ENCODE assay signal across 20 cellular contexts in genomic region chr5:146188358-146188757, GRCh38. TPM values are rescaled to one million over a fixed set of nuclear protein-coding genes. Genes with fewer than 3 reads are reported as not detected.
DNase-seq lines count a peak whose midpoint lies in the region; ATAC-seq, FAIRE-seq and TF ChIP-seq lines count a peak whose summit lies in the region.
"Had no signal": no experiment of that assay in that cellular context is flagged by ENCODE, and none has a peak within 500 bp of the region (broad histone marks: within the 10 kb centered on the region; RNA-seq: fewer than 3 reads in every experiment).

No MANE protein-coding gene starts in this region.

- no peak for TF ChIP-seq EP300 in A549 (IDR thresholded peaks at IDR 0.05)

- no peaks in the 10 kb centered on the region for H3K4me1 Mint-ChIP-seq in chondrocyte (ENCODE audit: low read depth)
- H3K4me1 Mint-ChIP-seq: brain had no signal

- TF ChIP-seq CTCF in A549 (IDR thresholded peaks at IDR 0.05) (no peak), HCT116 (IDR thresholded peaks at IDR 0.05 in 2 of 3, conservative IDR thresholded peaks at IDR 0.05 in 1 of 3; ENCODE audit: borderline replicate concordance in 1 of 3, insufficient read depth in 1 of 3, low read depth in 2 of 3, low read length in 2 of 3) (no peak), RWPE2 (IDR thresholded peaks at IDR 0.05; ENCODE audit: poor library complexity, severe bottlenecking) (no peak), chondrocyte (IDR thresholded peaks at IDR 0.05) (no peak)

- intact Hi-C loops in HCT116 (cut with micrococcal nuclease) = no loop called here

- H2BK5ac ChIP-seq in mesendoderm (ENCODE audit: low read length) = no peak overlapping the region

- H3K9me3 ChIP-seq in A549 (no peaks in the 10 kb centered on the region), HCT116 (ENCODE audit: control insufficient read depth in 1 of 2, insufficient read depth in 1 of 2, low read depth in 1 of 2, low read length in 2 of 2) (no peaks in the 10 kb centered on the region), RWPE2 (ENCODE audit: severe bottlenecking) (no peaks in the 10 kb centered on the region)
- H3K9me3 ChIP-seq: neutrophil, thoracic aorta had no signal

- H3K36me3 ChIP-seq in HCT116 (ENCODE audit: control insufficient read depth in 1 of 2, insufficient read depth in 2 of 2, low read length in 2 of 2) = no peaks in the 10 kb centered on the region
- H3K36me3 ChIP-seq in RWPE2 (ENCODE audit: low read depth) = no peaks in the 10 kb centered on the region
- no peaks in the 10 kb centered on the region for H3K36me3 ChIP-seq in mesendoderm (ENCODE audit: control insufficient read depth, insufficient read depth, low read length)
- H3K36me3 ChIP-seq: neutrophil, thoracic aorta had no signal

- 0% methylated on average over 1 of the region's 1 CpG for WGBS in A549 (ENCODE audit: missing lambda C conversion rate)
- no CpG with 5 or more reads among the region's 1 CpG for WGBS in mesendoderm (ENCODE audit: extremely low coverage, insufficient coverage, low lambda C conversion rate)

- H3K4me3 ChIP-seq in A549 (no peak overlapping the region), HCT116 (replicated peaks in 1 of 2; ENCODE audit: low read depth in 1 of 2, low read length in 2 of 2) (no peak overlapping the region), RWPE2 (ENCODE audit: severe bottlenecking) (no peak overlapping the region), mesendoderm (ENCODE audit: low read length) (no peak overlapping the region)
- H3K4me3 ChIP-seq: thoracic aorta had no signal

- H3K79me2 ChIP-seq in HCT116 (ENCODE audit: insufficient read depth, low read length) = no peaks in the 10 kb centered on the region
- no peaks in the 10 kb centered on the region for H3K79me2 ChIP-seq in mesendoderm (ENCODE audit: control insufficient read depth, insufficient read depth, low read length)

- H4K5ac ChIP-seq in mesendoderm (ENCODE audit: low read length) = no peak overlapping the region

- H2AK5ac ChIP-seq in mesendoderm (ENCODE audit: low read length) = no peak overlapping the region

- ATAC-seq in A549 (peak; percentile 51 to 52; a peak in 4 of 6 replicates), HCT116 (no peak), RWPE2 (ENCODE audit: low read depth) (peak; percentile 80), GM19397 (IDR thresholded peaks at IDR 0.05; ENCODE audit: unreplicated experiment) (no peak)
- ATAC-seq: left ventricle myocardium superior; stimulated activated effector memory CD8-positive, alpha-beta T cell treated with anti-CD3 and anti-CD28 coated beads, Interleukin-12 subunit alpha, Interleukin-12 subunit beta, amount 100 ng/mL, for 72 hours had no signal

- H3K79me1 ChIP-seq in mesendoderm (ENCODE audit: low read length) = no peaks in the 10 kb centered on the region

- H3K4me2 ChIP-seq in A549 (no peak overlapping the region), HCT116 (ENCODE audit: low read length) (no peak overlapping the region), mesendoderm (ENCODE audit: low read length) (no peak overlapping the region)

- H4K20me1 ChIP-seq in HCT116 (ENCODE audit: insufficient read depth) = no peaks in the 10 kb centered on the region

- H3K56ac ChIP-seq in mesendoderm (ENCODE audit: low read length) = no peak overlapping the region

- no peak overlapping the region for H2BK120ac ChIP-seq in mesendoderm (ENCODE audit: low read depth, low read length)

- H3K27ac Mint-ChIP-seq in chondrocyte (ENCODE audit: unreplicated experiment) = no peak overlapping the region
- H3K27ac Mint-ChIP-seq: activated naive CD4-positive, alpha-beta T cell treated with anti-CD3 and anti-CD28 coated beads, Interleukin-2, amount 10 ng/mL, durations not matched to agents 7 days and 5 days; brain; CD4-positive, alpha-beta memory T cell; stimulated activated effector memory CD8-positive, alpha-beta T cell treated with anti-CD3 and anti-CD28 coated beads, Interleukin-12 subunit alpha, Interleukin-12 subunit beta, amount 100 ng/mL, for 72 hours had no signal

- no peak for FAIRE-seq in A549 (lab: Jason Lieb, UNC)
- FAIRE-seq: A204.1, endothelial cell of umbilical vein had no signal

- no peak overlapping the region for H3K18ac ChIP-seq in mesendoderm (ENCODE audit: low read length)

- TF ChIP-seq RAD21 in A549 (conservative IDR thresholded peaks at IDR 0.05 in 1 of 2, IDR thresholded peaks at IDR 0.05 in 1 of 2) (no peak), HCT116 (IDR thresholded peaks at IDR 0.05; ENCODE audit: low read depth) (no peak)

- POLR2A ChIA-PET in A549 (lab: Yijun Ruan, JAX) = interaction anchor here (1.9 kb wide), 1 partner anchor 15 kb away, joined by 5 read pairs; the partner anchor contains the start of gene RBM27
- POLR2A ChIA-PET in HCT116 (lab: Charles Lee) = no interaction called here

- no TSS peak for BruUV-seq in HCT116 (replicated peaks; lab: Mats Ljungman, UMichigan)

- H3K27ac ChIP-seq in A549 = no peak overlapping the region
- H3K27ac ChIP-seq in HCT116 (ENCODE audit: low read depth, low read length) = no peak overlapping the region
- H3K27ac ChIP-seq in RWPE2 (ENCODE audit: poor library complexity, severe bottlenecking) = peak overlapping the region; percentile 49
- no peak overlapping the region for H3K27ac ChIP-seq in mesendoderm (ENCODE audit: low read depth, low read length)
- H3K27ac ChIP-seq: neutrophil, thoracic aorta had no signal

- RAD21 ChIA-PET in HCT116 (lab: Charles Lee; ENCODE audit: low non-redundant PET in 1 of 2, low total read pairs in 2 of 2, uncharacterized antibody in 2 of 2, unreplicated experiment in 2 of 2) = no interaction called here

- peak overlapping the region; percentile 4 for H2AFZ ChIP-seq in HCT116 (ENCODE audit: low read depth, low read length, poor library complexity, severe bottlenecking)

- no peaks in the 10 kb centered on the region for H3K9me2 ChIP-seq in HCT116 (ENCODE audit: insufficient read depth)

- no peak overlapping the region for H4K8ac ChIP-seq in mesendoderm (ENCODE audit: low read depth, low read length)

- no peaks in the 10 kb centered on the region for H3K36me3 Mint-ChIP-seq in chondrocyte (ENCODE audit: low read depth)
- H3K36me3 Mint-ChIP-seq: activated naive CD4-positive, alpha-beta T cell treated with anti-CD3 and anti-CD28 coated beads, Interleukin-2, amount 10 ng/mL, durations not matched to agents 7 days and 5 days; brain; CD4-positive, alpha-beta memory T cell; stimulated activated effector memory CD8-positive, alpha-beta T cell treated with anti-CD3 and anti-CD28 coated beads, Interleukin-12 subunit alpha, Interleukin-12 subunit beta, amount 100 ng/mL, for 72 hours had no signal

- H3K27me3 Mint-ChIP-seq in chondrocyte (ENCODE audit: low read depth) = peaks cover 1% of the 10 kb centered on the region

- DNase-seq in A549 (ENCODE audit: low read depth in 1 of 2, low spot score in 1 of 2) = no peak
- no peak for DNase-seq in HCT116 (ENCODE audit: low read depth, low spot score)
- no peak for DNase-seq in RWPE2 (ENCODE audit: low spot score)
- DNase-seq in fibroblast of peridontal ligament (ENCODE audit: extremely low read depth) = peak; percentile 19
- no peak for DNase-seq in mesendoderm
- DNase-seq in activated naive CD4-positive, alpha-beta T cell treated with Interleukin-2 at 50 U/mL for 16 hours = no peak
- no peak for DNase-seq in chondrocyte (ENCODE audit: low spot score)
- DNase-seq: activated naive CD4-positive, alpha-beta T cell treated with anti-CD3 and anti-CD28 coated beads, Interleukin-2, amount 10 ng/mL, durations not matched to agents 7 days and 5 days; CD4-positive, alpha-beta memory T cell; Karpas-422; left ventricle myocardium superior; NCI-H1417 treated with DMSO at 0.1 percent for 48 hours; NCI-H2171 had no signal

- no peaks in the 10 kb centered on the region for H3K9me3 Mint-ChIP-seq in chondrocyte (ENCODE audit: low read depth)
- H3K9me3 Mint-ChIP-seq: activated naive CD4-positive, alpha-beta T cell treated with anti-CD3 and anti-CD28 coated beads, Interleukin-2, amount 10 ng/mL, durations not matched to agents 7 days and 5 days; brain; stimulated activated effector memory CD8-positive, alpha-beta T cell treated with anti-CD3 and anti-CD28 coated beads, Interleukin-12 subunit alpha, Interleukin-12 subunit beta, amount 100 ng/mL, for 72 hours had no signal

- no peaks in the 10 kb centered on the region for H3K27me3 ChIP-seq in HCT116 (ENCODE audit: insufficient read depth, low read length)
- no peaks in the 10 kb centered on the region for H3K27me3 ChIP-seq in RWPE2 (ENCODE audit: insufficient read depth, poor library complexity, severe bottlenecking)
- no peaks in the 10 kb centered on the region for H3K27me3 ChIP-seq in mesendoderm (ENCODE audit: insufficient read depth, low read length, poor library complexity)
- H3K27me3 ChIP-seq: neutrophil had no signal

- H3K4me1 ChIP-seq in A549 (0 out of 3 replicates have a peak, but pooled peaks cover 6% of the 10 kb centered on the region), HCT116 (ENCODE audit: control insufficient read depth in 1 of 2, insufficient read depth in 2 of 2, low read length in 2 of 2) (peaks cover 5 to 11% of the 10 kb centered on the region in 2 experiments; a peak in 3 of 4 replicates), RWPE2 (ENCODE audit: insufficient read depth, poor library complexity, severe bottlenecking) (peaks cover 27% of the 10 kb centered on the region), mesendoderm (ENCODE audit: control insufficient read depth, low read depth, low read length) (no peaks in the 10 kb centered on the region)

- no peak overlapping the region for H3K9ac ChIP-seq in HCT116 (ENCODE audit: low read length)
- H3K9ac ChIP-seq in mesendoderm (ENCODE audit: low read length) = no peak overlapping the region

- TF ChIP-seq POLR2A in A549 (IDR thresholded peaks at IDR 0.05; ENCODE audit: low read length) = no peak
- no peak for TF ChIP-seq POLR2A in HCT116 (IDR thresholded peaks at IDR 0.05; ENCODE audit: borderline replicate concordance, extremely low read depth, insufficient read depth, insufficient read length)

- H3K4me3 Mint-ChIP-seq in chondrocyte (ENCODE audit: unreplicated experiment) = no peak overlapping the region
- H3K4me3 Mint-ChIP-seq: activated naive CD4-positive, alpha-beta T cell treated with anti-CD3 and anti-CD28 coated beads, Interleukin-2, amount 10 ng/mL, durations not matched to agents 7 days and 5 days; brain; CD4-positive, alpha-beta memory T cell; stimulated activated effector memory CD8-positive, alpha-beta T cell treated with anti-CD3 and anti-CD28 coated beads, Interleukin-12 subunit alpha, Interleukin-12 subunit beta, amount 100 ng/mL, for 72 hours had no signal

- no peak overlapping the region for H3K23ac ChIP-seq in mesendoderm (ENCODE audit: low read length)

- no peak overlapping the region for H3K4ac ChIP-seq in mesendoderm (ENCODE audit: low read depth, low read length)

- H2BK15ac ChIP-seq in mesendoderm (replicated peaks; ENCODE audit: low read depth) = no peak overlapping the region

- CTCF ChIA-PET in A549 (lab: Yijun Ruan, JAX) = no interaction called here
- CTCF ChIA-PET in HCT116 (lab: Charles Lee) = no interaction called here

RNA-seq across cellular contexts. Expression of gene LARS1, which starts 5.9 kb away (rescaled TPM):
- polyA plus RNA-seq in A549 (2011; rRNA removed) (56.9 and 87.2 TPM in 2 replicates), A549 (2017; fragmentation: RNase III; extraction: RNeasy Plus Mini Kit Qiagen cat#74134 plus additional on column Dnase treatment) (79.8 to 86.8 TPM (median 84.3 TPM) in 3 replicates)
- 10.9 and 11.2 TPM in 2 replicates for polyA plus RNA-seq in A549 (2012; cell fraction: cytosol; rRNA removed)
- polyA plus RNA-seq in A549 (2012; cell fraction: nucleus; rRNA removed) = 10.0 and 19.4 TPM in 2 replicates
- polyA minus RNA-seq in A549 (2011; rRNA and poly(A)+ RNA removed) = 76.5 and 77.4 TPM in 2 replicates
- total RNA-seq in HCT116 (2021; ENCODE audit: unreplicated experiment) (171 TPM), chondrocyte (121 to 138 TPM (median 128 TPM) in 3 replicates)
- polyA plus RNA-seq in HCT116 (2012) = 108 and 110 TPM in 2 replicates
- 141 TPM for polyA plus RNA-seq in mesendoderm (2013, experiment 1 of 2)
- 145 TPM for polyA plus RNA-seq in mesendoderm (2013, experiment 2 of 2)

RNA-seq across cellular contexts. Expression of gene RBM27, which starts 15.0 kb away (rescaled TPM):
- polyA plus RNA-seq in A549 (2011; rRNA removed) (23.9 and 27.4 TPM in 2 replicates), A549 (2017; fragmentation: RNase III; extraction: RNeasy Plus Mini Kit Qiagen cat#74134 plus additional on column Dnase treatment) (12.9 to 13.3 TPM (median 13.1 TPM) in 3 replicates)
- polyA plus RNA-seq in A549 (2012; cell fraction: cytosol; rRNA removed) = 4.8 and 7.3 TPM in 2 replicates
- polyA plus RNA-seq in A549 (2012; cell fraction: nucleus; rRNA removed) = 3.1 and 3.8 TPM in 2 replicates
- polyA minus RNA-seq in A549 (2011; rRNA and poly(A)+ RNA removed) = 90.4 and 113 TPM in 2 replicates
- total RNA-seq in HCT116 (2021; ENCODE audit: unreplicated experiment) (15.2 TPM), chondrocyte (12.2 to 13.8 TPM (median 13.3 TPM) in 3 replicates)
- polyA plus RNA-seq in HCT116 (2012) = 9.7 TPM in 2 replicates
- 24.4 TPM for polyA plus RNA-seq in mesendoderm (2013, experiment 1 of 2)
- 23.9 TPM for polyA plus RNA-seq in mesendoderm (2013, experiment 2 of 2)

Comparison
In these comparisons a context has a peak if more than half of its experiments do, and no peak if none do; other contexts are left out.
1. ATAC-seq: peak in A549 (2 of 2) and RWPE2 (single experiment); none in HCT116 (single experiment) and GM19397 (single experiment).